Comparison of ENCODE assay signal across 8 cellular contexts in genomic region chr7:40680657-40681056, GRCh38.
A peak's percentile ranks its signal among the peaks of the same experiment; 100 is the strongest.
DNase-seq lines count a peak whose midpoint lies in the region; ATAC-seq and TF ChIP-seq lines count a peak whose summit lies in the region.

No MANE protein-coding gene starts in this region.

- H3K79me2 ChIP-seq in KMS-11 (ENCODE audit: insufficient read depth, low read depth) = no peaks in the 10 kb centered on the region

- DNase-seq in choroid plexus epithelial cell (ENCODE audit: low read depth) (peak; percentile 62), thoracic aorta (ENCODE audit: low spot score) (no peak), NCI-H2029 (lab: John Stamatoyannopoulos, UW) (no peak), midbrain (lab: John Stamatoyannopoulos, UW) (no peak)
- DNase-seq in stimulated activated CD4-positive, alpha-beta T cell treated with anti-CD3 and anti-CD28 coated beads, Interleukin-2, amount 100 ng/mL, for 24 hours = no peak

- H3K36me3 ChIP-seq in KMS-11 (ENCODE audit: insufficient read depth) = no peaks in the 10 kb centered on the region; the same call in 1 of the 2 replicates
- H3K36me3 ChIP-seq in thoracic aorta = no peaks in the 10 kb centered on the region

- H3K27me3 ChIP-seq in KMS-11 (ENCODE audit: insufficient read depth, low read depth) (no peaks in the 10 kb centered on the region), thoracic aorta (replicated peaks; ENCODE audit: insufficient read depth) (no peaks in the 10 kb centered on the region)

- H3K4me3 ChIP-seq in KMS-11 (IDR thresholded peaks at IDR 0.05; ENCODE audit: insufficient read depth, low read depth, low read length) (no peak overlapping the region), choroid plexus epithelial cell (ENCODE audit: low read depth, low read length) (no peak overlapping the region), thoracic aorta (no peak overlapping the region)

- no peak overlapping the region for H2AFZ ChIP-seq in KMS-11 (ENCODE audit: low read depth)

- H3K27ac ChIP-seq in KMS-11 = no peak overlapping the region
- no peak overlapping the region for H3K27ac ChIP-seq in thoracic aorta

- TF ChIP-seq CTCF in KMS-11 (conservative IDR thresholded peaks at IDR 0.05; ENCODE audit: low read depth, low read length) (peak; percentile 74), choroid plexus epithelial cell (conservative IDR thresholded peaks at IDR 0.05; ENCODE audit: low read depth, low read length) (peak; percentile 66), thoracic aorta (IDR thresholded peaks at IDR 0.05) (peak; percentile 20)

- H3K9ac ChIP-seq in KMS-11 = no peak overlapping the region

- no peak overlapping the region for H3K4me2 ChIP-seq in KMS-11

- H3K9me3 ChIP-seq in thoracic aorta = no peaks in the 10 kb centered on the region

- peak; percentile 91 for ATAC-seq in GM18498 (IDR thresholded peaks at IDR 0.05; ENCODE audit: unreplicated experiment)
- peak; percentile 81 for ATAC-seq in GM21723 (IDR thresholded peaks at IDR 0.05; ENCODE audit: unreplicated experiment)
- no peak for ATAC-seq in thoracic aorta (ENCODE audit: insufficient number of reproducible peaks, low FRiP score, low read depth)

- H4K20me1 ChIP-seq in KMS-11 (ENCODE audit: insufficient read depth) = no peaks in the 10 kb centered on the region

- H3K4me1 ChIP-seq in KMS-11 (ENCODE audit: low read depth, poor library complexity, severe bottlenecking) = peaks cover 16% of the 10 kb centered on the region
- H3K4me1 ChIP-seq in thoracic aorta (ENCODE audit: control insufficient read depth in 1 of 2, low read depth in 2 of 2) = peaks cover 5 to 17% of the 10 kb centered on the region in 2 donors

Comparison
In these comparisons a context has a peak if more than half of its experiments do, and no peak if none do; other contexts are left out.
1. CTCF ChIP-seq: peak in every context shown above with its lines; median percentile 74 in KMS-11; 66 in choroid plexus epithelial cell; 20 in thoracic aorta.